Comparison of ENCODE assay signal across 1 cellular context in genomic region chr20:44006578-44006977, GRCh38.
TF ChIP-seq lines count a peak whose summit lies in the region.

No MANE protein-coding gene starts in this region.

TF ChIP-seq in K562, 482 proteins besides CTCF, POLR2A, EP300 and RAD21 (continued from another document):
- TF ChIP-seq CHD4 (IDR thresholded peaks at IDR 0.05; ENCODE audit: insufficient read depth, insufficient replicate concordance, low read depth, low read length, poor library complexity, severe bottlenecking) (no peak), CTBP1 (IDR thresholded peaks at IDR 0.05; ENCODE audit: borderline replicate concordance) (peak; percentile 77; the same call in 1 of the 2 replicates), ZNF699 (CRISPR knock-in tag; IDR thresholded peaks at IDR 0.05; ENCODE audit: insufficient replicate concordance) (no peak), NCOR1 (IDR thresholded peaks at IDR 0.05) (peak; percentile 40; the same call in 1 of the 2 replicates), PML (IDR thresholded peaks at IDR 0.05; ENCODE audit: low read length) (peak; percentile 57; the same call in 1 of the 2 replicates), ZBTB40 (IDR thresholded peaks at IDR 0.05) (no peak), ZBTB40 (CRISPR knock-in tag; IDR thresholded peaks at IDR 0.05) (no peak), NR2C1 (IDR thresholded peaks at IDR 0.05) (no peak), NR2C1 (tag; IDR thresholded peaks at IDR 0.05) (no peak), ZNF57 (CRISPR knock-in tag; IDR thresholded peaks at IDR 0.05) (no peak), ZNF23 (CRISPR knock-in tag; IDR thresholded peaks at IDR 0.05) (no peak), CCAR2 (IDR thresholded peaks at IDR 0.05; ENCODE audit: low read depth, low read length) (no peak), EGR1 (conservative IDR thresholded peaks at IDR 0.05) (no peak), KLF16 (IDR thresholded peaks at IDR 0.05) (peak; percentile 60; the same call in 1 of the 2 replicates)
- TF ChIP-seq, protein P1, sequence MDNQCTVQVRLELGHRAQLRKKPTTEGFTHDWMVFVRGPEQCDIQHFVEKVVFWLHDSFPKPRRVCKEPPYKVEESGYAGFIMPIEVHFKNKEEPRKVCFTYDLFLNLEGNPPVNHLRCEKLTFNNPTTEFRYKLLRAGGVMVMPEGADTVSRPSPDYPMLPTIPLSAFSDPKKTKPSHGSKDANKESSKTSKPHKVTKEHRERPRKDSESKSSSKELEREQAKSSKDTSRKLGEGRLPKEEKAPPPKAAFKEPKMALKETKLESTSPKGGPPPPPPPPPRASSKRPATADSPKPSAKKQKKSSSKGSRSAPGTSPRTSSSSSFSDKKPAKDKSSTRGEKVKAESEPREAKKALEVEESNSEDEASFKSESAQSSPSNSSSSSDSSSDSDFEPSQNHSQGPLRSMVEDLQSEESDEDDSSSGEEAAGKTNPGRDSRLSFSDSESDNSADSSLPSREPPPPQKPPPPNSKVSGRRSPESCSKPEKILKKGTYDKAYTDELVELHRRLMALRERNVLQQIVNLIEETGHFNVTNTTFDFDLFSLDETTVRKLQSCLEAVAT (IDR thresholded peaks at IDR 0.05), result no peak
- TF ChIP-seq, protein P2, sequence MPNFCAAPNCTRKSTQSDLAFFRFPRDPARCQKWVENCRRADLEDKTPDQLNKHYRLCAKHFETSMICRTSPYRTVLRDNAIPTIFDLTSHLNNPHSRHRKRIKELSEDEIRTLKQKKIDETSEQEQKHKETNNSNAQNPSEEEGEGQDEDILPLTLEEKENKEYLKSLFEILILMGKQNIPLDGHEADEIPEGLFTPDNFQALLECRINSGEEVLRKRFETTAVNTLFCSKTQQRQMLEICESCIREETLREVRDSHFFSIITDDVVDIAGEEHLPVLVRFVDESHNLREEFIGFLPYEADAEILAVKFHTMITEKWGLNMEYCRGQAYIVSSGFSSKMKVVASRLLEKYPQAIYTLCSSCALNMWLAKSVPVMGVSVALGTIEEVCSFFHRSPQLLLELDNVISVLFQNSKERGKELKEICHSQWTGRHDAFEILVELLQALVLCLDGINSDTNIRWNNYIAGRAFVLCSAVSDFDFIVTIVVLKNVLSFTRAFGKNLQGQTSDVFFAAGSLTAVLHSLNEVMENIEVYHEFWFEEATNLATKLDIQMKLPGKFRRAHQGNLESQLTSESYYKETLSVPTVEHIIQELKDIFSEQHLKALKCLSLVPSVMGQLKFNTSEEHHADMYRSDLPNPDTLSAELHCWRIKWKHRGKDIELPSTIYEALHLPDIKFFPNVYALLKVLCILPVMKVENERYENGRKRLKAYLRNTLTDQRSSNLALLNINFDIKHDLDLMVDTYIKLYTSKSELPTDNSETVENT (CRISPR knock-in tag; IDR thresholded peaks at IDR 0.05), result no peak
- TF ChIP-seq, protein P3, sequence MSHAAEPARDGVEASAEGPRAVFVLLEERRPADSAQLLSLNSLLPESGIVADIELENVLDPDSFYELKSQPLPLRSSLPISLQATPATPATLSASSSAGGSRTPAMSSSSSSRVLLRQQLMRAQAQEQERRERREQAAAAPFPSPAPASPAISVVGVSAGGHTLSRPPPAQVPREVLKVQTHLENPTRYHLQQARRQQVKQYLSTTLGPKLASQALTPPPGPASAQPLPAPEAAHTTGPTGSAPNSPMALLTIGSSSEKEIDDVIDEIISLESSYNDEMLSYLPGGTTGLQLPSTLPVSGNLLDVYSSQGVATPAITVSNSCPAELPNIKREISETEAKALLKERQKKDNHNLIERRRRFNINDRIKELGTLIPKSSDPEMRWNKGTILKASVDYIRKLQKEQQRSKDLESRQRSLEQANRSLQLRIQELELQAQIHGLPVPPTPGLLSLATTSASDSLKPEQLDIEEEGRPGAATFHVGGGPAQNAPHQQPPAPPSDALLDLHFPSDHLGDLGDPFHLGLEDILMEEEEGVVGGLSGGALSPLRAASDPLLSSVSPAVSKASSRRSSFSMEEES (CRISPR knock-in tag; IDR thresholded peaks at IDR 0.05), result no peak
